Comparison of ENCODE assay signal across 17 cellular contexts in genomic region chr2:104599802-104600510, GRCh38.
DNase-seq lines count a peak whose midpoint lies in the region; ATAC-seq, FAIRE-seq and TF ChIP-seq lines count a peak whose summit lies in the region.
"Had no signal": no experiment of that assay in that cellular context is flagged by ENCODE, and none has a peak within 500 bp of the region (broad histone marks: within the 10 kb centered on the region; RNA-seq: fewer than 3 reads in every experiment).

No MANE protein-coding gene starts in this region.

- no peak overlapping the region for H2AFZ ChIP-seq in mammary epithelial cell (ENCODE audit: low read depth, low read length)
- H2AFZ ChIP-seq in HepG2 (ENCODE audit: low read length): no peak overlapping the region

- 24% methylated on average over 2 of the region's 2 CpGs for WGBS in mammary epithelial cell (ENCODE audit: low coverage, missing lambda C conversion rate)
- WGBS in HepG2 (ENCODE audit: low lambda C conversion rate): 0% methylated on average over 2 of the region's 2 CpGs

- H3K4me2 ChIP-seq in mammary epithelial cell (ENCODE audit: insufficient read depth, low read depth, low read length): no peak overlapping the region
- H3K4me2 ChIP-seq in HepG2 (ENCODE audit: low read depth, low read length): no peak overlapping the region

- CTCF ChIA-PET in mammary epithelial cell (lab: Charles Lee; ENCODE audit: low non-redundant PET): no interaction called here
- CTCF ChIA-PET in HepG2 (lab: Yijun Ruan, JAX; ENCODE audit: low intra/inter-chr PET ratio, low total read pairs): no interaction called here

- ATAC-seq in HepG2: no peak
- ATAC-seq: activated CD8-positive, alpha-beta memory T cell treated with anti-CD3 and anti-CD28 coated beads, Interleukin-2, amount 10 ng/mL, durations not matched to agents 7 days and 5 days; HCT116 had no signal

- no peaks in the 10 kb centered on the region for H3K79me2 ChIP-seq in mammary epithelial cell (ENCODE audit: insufficient read depth, low read length)
- no peaks in the 10 kb centered on the region for H3K79me2 ChIP-seq in HepG2 (ENCODE audit: insufficient read depth, low read length)

- H3K4me3 ChIP-seq in NB4 (ENCODE audit: low read depth, low read length) (no peak overlapping the region), mammary epithelial cell (replicated peaks in 1 of 3; ENCODE audit: insufficient read depth in 1 of 3, low read depth in 2 of 3, low read length in 3 of 3) (no peak overlapping the region), HepG2 (replicated peaks in 1 of 3; ENCODE audit: insufficient read depth in 1 of 3, low read depth in 2 of 3, low read length in 3 of 3) (no peak overlapping the region), BE2C (ENCODE audit: low read depth, low read length) (no peak overlapping the region)
- H3K4me3 ChIP-seq: thyroid gland had no signal

- H4K20me1 ChIP-seq in mammary epithelial cell (ENCODE audit: insufficient read depth, low read length) (no peaks in the 10 kb centered on the region), HepG2 (ENCODE audit: insufficient read depth, low read length) (no peaks in the 10 kb centered on the region)

- no peak for TF ChIP-seq POLR2A in NB4 (IDR thresholded peaks at IDR 0.05; ENCODE audit: extremely low read depth, insufficient read length)
- TF ChIP-seq POLR2A in HepG2 (IDR thresholded peaks at IDR 0.05; ENCODE audit: insufficient read depth in 1 of 2, low read depth in 2 of 2, low read length in 2 of 2): no peak

- H3K9ac ChIP-seq in mammary epithelial cell (ENCODE audit: insufficient read depth, low read length) (no peak overlapping the region), HepG2 (ENCODE audit: insufficient read depth, low read depth, low read length) (no peak overlapping the region)

- no peak for TF ChIP-seq RAD21 in HepG2 (CRISPR knock-in tag; IDR thresholded peaks at IDR 0.05)

- dilution Hi-C loops in mammary epithelial cell (cut with HindIII; ENCODE audit: low sequenced_read_pairs): no loop called here

- H3K27ac ChIP-seq in mammary epithelial cell (ENCODE audit: insufficient read depth, low read depth, low read length): peak overlapping the region; percentile 83
- H3K27ac ChIP-seq in HepG2 (ENCODE audit: extremely low read length, insufficient read depth, low read length): no peak overlapping the region
- H3K27ac ChIP-seq: thyroid gland had no signal

- H3K4me1 ChIP-seq in mammary epithelial cell (ENCODE audit: insufficient read depth, low read length) (peaks cover 4% of the 10 kb centered on the region), HepG2 (ENCODE audit: insufficient read depth, low read length) (no peaks in the 10 kb centered on the region), BE2C (no peaks in the 10 kb centered on the region)
- H3K4me1 ChIP-seq: thyroid gland had no signal

- H3K27me3 ChIP-seq in mammary epithelial cell (ENCODE audit: insufficient read depth, low read length) (no peaks in the 10 kb centered on the region), HepG2 (ENCODE audit: control insufficient read depth in 1 of 2, insufficient read depth in 2 of 2, low read length in 2 of 2) (no peaks in the 10 kb centered on the region), BE2C (no peaks in the 10 kb centered on the region)
- H3K27me3 ChIP-seq: thyroid gland had no signal

- in situ Hi-C loops in Caki2 (cut with HindIII; ENCODE audit: low pct_unique_long_range_greater_than_20kb, low sequenced_read_pairs) (no loop called here), mammary epithelial cell (cut with MboI; ENCODE audit: low sequenced_read_pairs in 2 of 2) (no loop called here), HepG2 (cut with HindIII; ENCODE audit: extremely low pct_ligation_motif_present, low pct_unique_long_range_greater_than_20kb) (no loop called here)

- no peak for TF ChIP-seq CTCF in NB4 (IDR thresholded peaks at IDR 0.05; ENCODE audit: low read depth, low read length)
- no peak for TF ChIP-seq CTCF in mammary epithelial cell (conservative IDR thresholded peaks at IDR 0.05 in 1 of 2, IDR thresholded peaks at IDR 0.05 in 1 of 2; ENCODE audit: extremely low read depth in 1 of 2, insufficient read depth in 1 of 2, low read depth in 1 of 2, low read length in 2 of 2)
- no peak for TF ChIP-seq CTCF in HepG2 (CRISPR knock-in tag; IDR thresholded peaks at IDR 0.05)
- no peak for TF ChIP-seq CTCF in BE2C (IDR thresholded peaks at IDR 0.05; ENCODE audit: low read depth, low read length)

- FAIRE-seq in HepG2 (lab: Jason Lieb, UNC): no peak
- FAIRE-seq: colon, HTR-8/SVneo had no signal

- intact Hi-C loops in mammary epithelial cell (cut with micrococcal nuclease): loop anchor here (10.0 kb wide), 1 partner anchor 105 kb away; no protein-coding TSS in a partner anchor
- intact Hi-C loops in HepG2 (cut with micrococcal nuclease; ENCODE audit: unreplicated experiment): no loop called here

- DNase-seq in Caki2 (ENCODE audit: low read depth): peak; percentile 38
- DNase-seq in NB4 (ENCODE audit: low read depth): peak; percentile 78
- peak; percentile 27 for DNase-seq in mammary epithelial cell
- no peak for DNase-seq in HepG2 (ENCODE audit: low spot score)
- DNase-seq in NCI-H1092 (lab: John Stamatoyannopoulos, UW): no peak
- DNase-seq in NCI-H748 (lab: John Stamatoyannopoulos, UW; ENCODE audit: unreplicated experiment): no peak
- DNase-seq in BE2C: no peak
- no peak for DNase-seq in NCI-H2029 treated with DMSO at 0.1 percent for 48 hours (lab: John Stamatoyannopoulos, UW)
- DNase-seq: activated CD8-positive, alpha-beta memory T cell treated with anti-CD3 and anti-CD28 coated beads, Interleukin-2, amount 10 ng/mL, durations not matched to agents 7 days and 5 days; activated naive CD4-positive, alpha-beta T cell treated with anti-CD3 and anti-CD28 coated beads, Interleukin-2, amount 50 U/mL, for 16 hours; NCI-H187; NCI-H82; SHP77 treated with DMSO at 0.1 percent for 48 hours; thyroid gland had no signal

- BruUV-seq in mammary epithelial cell (replicated peaks; lab: Mats Ljungman, UMichigan) (no TSS peak), HepG2 (replicated peaks; lab: Mats Ljungman, UMichigan) (no TSS peak)

- H3K36me3 ChIP-seq in mammary epithelial cell (ENCODE audit: insufficient read depth, low read length) (no peaks in the 10 kb centered on the region), HepG2 (replicated peaks in 1 of 2; ENCODE audit: control insufficient read depth in 1 of 2, insufficient read depth in 2 of 2, low read length in 2 of 2) (no peaks in the 10 kb centered on the region), BE2C (no peaks in the 10 kb centered on the region)
- H3K36me3 ChIP-seq: thyroid gland had no signal

- H3K9me3 ChIP-seq in mammary epithelial cell (replicated peaks; ENCODE audit: insufficient read depth, low read length): peaks cover 4% of the 10 kb centered on the region
- 0 out of 2 replicates have a peak, but pooled peaks cover 16% of the 10 kb centered on the region for H3K9me3 ChIP-seq in HepG2 (ENCODE audit: low read length)
- no peaks in the 10 kb centered on the region for H3K9me3 ChIP-seq in BE2C
- H3K9me3 ChIP-seq: thyroid gland had no signal

- POLR2A ChIA-PET in HepG2 (lab: Yijun Ruan, JAX): no interaction called here

- TF ChIP-seq EP300 in HepG2 (IDR thresholded peaks at IDR 0.05; ENCODE audit: low read depth in 2 of 2, low read length in 2 of 2) (no peak), HepG2 (CRISPR knock-in tag; IDR thresholded peaks at IDR 0.05; ENCODE audit: borderline replicate concordance) (no peak)

TF ChIP-seq in HepG2, 621 proteins besides CTCF, POLR2A, EP300 and RAD21:
- TF ChIP-seq FUBP1 (CRISPR knock-in tag; IDR thresholded peaks at IDR 0.05; ENCODE audit: borderline replicate concordance) (no peak), CEBPB (IDR thresholded peaks at IDR 0.05; ENCODE audit: borderline replicate concordance, low read depth, low read length) (peak; percentile 72), HHEX (CRISPR knock-in tag; IDR thresholded peaks at IDR 0.05) (no peak), IRX3 (CRISPR knock-in tag; IDR thresholded peaks at IDR 0.05; ENCODE audit: borderline replicate concordance, low read depth) (no peak), ZNF746 (CRISPR knock-in tag; IDR thresholded peaks at IDR 0.05) (no peak)

Comparison
In these comparisons a context has a peak if more than half of its experiments do, and no peak if none do; other contexts are left out.
1. DNase-seq: peak in Caki2 (single experiment), NB4 (single experiment) and mammary epithelial cell (single experiment); none in HepG2 (single experiment), NCI-H1092 (single experiment), NCI-H748 (single experiment), BE2C (single experiment) and NCI-H2029 treated with DMSO at 0.1 percent for 48 hours (single experiment).